ENCODE assay signal across 16 cellular contexts in genomic region chr18:57841568-57841967, GRCh38.
DNase-seq lines count a peak whose midpoint lies in the region; ATAC-seq lines count a peak whose summit lies in the region.
"Had no signal": no experiment of that assay in that cellular context is flagged by ENCODE, and none has a peak within 500 bp of the region (broad histone marks: within the 10 kb centered on the region; RNA-seq: fewer than 3 reads in every experiment).

No MANE protein-coding gene starts in this region.

- peak overlapping the region; percentile 30 for H3K27ac Mint-ChIP-seq in stimulated activated effector memory CD8-positive, alpha-beta T cell treated with anti-CD3 and anti-CD28 coated beads, Interleukin-12 subunit alpha, Interleukin-12 subunit beta, amount 100 ng/mL, for 72 hours
- H3K27ac Mint-ChIP-seq: naive B cell had no signal

- peaks cover 23% of the 10 kb centered on the region for H3K4me1 Mint-ChIP-seq in stimulated activated effector memory CD8-positive, alpha-beta T cell treated with anti-CD3 and anti-CD28 coated beads, Interleukin-12 subunit alpha, Interleukin-12 subunit beta, amount 100 ng/mL, for 72 hours

- H3K36me3 Mint-ChIP-seq in stimulated activated effector memory CD8-positive, alpha-beta T cell treated with anti-CD3 and anti-CD28 coated beads, Interleukin-12 subunit alpha, Interleukin-12 subunit beta, amount 100 ng/mL, for 72 hours = no peaks in the 10 kb centered on the region

- peak; percentile 34 for ATAC-seq in GM21423 (IDR thresholded peaks at IDR 0.05; ENCODE audit: unreplicated experiment)
- peak; percentile 37 for ATAC-seq in HG03139 (IDR thresholded peaks at IDR 0.05; ENCODE audit: unreplicated experiment)
- ATAC-seq in stimulated activated effector memory CD8-positive, alpha-beta T cell treated with anti-CD3 and anti-CD28 coated beads, Interleukin-12 subunit alpha, Interleukin-12 subunit beta, amount 100 ng/mL, for 72 hours = peak; percentile 69
- ATAC-seq in HG03159 (IDR thresholded peaks at IDR 0.05; ENCODE audit: unreplicated experiment) = no peak

- H3K4me3 Mint-ChIP-seq in stimulated activated effector memory CD8-positive, alpha-beta T cell treated with anti-CD3 and anti-CD28 coated beads, Interleukin-12 subunit alpha, Interleukin-12 subunit beta, amount 100 ng/mL, for 72 hours = no peak overlapping the region
- H3K4me3 Mint-ChIP-seq: naive B cell had no signal

- DNase-seq in activated T-cell treated with anti-CD3 and anti-CD28 coated beads for 24 hours (ENCODE audit: low read depth) (peak; percentile 8), 8988T (no peak), globus pallidus (ENCODE audit: low spot score) (no peak)
- DNase-seq in activated T-cell treated with anti-CD3 and anti-CD28 coated beads, Interleukin-2, amount 50 U/mL, for 48 hours = no peak
- no peak for DNase-seq in stimulated activated effector memory CD8-positive, alpha-beta T cell treated with anti-CD3 and anti-CD28 coated beads, Interleukin-12 subunit alpha, Interleukin-12 subunit beta, amount 100 ng/mL, for 72 hours (ENCODE audit: low spot score in 2 of 2)
- DNase-seq: ACHN; activated CD4-positive, CD25-positive, alpha-beta regulatory T cell; aorta; KBM-7; naive B cell; NCI-H2171 treated with DMSO at 0.1 percent for 48 hours; Right ventricle myocardium superior; stimulated activated naive CD4-positive, alpha-beta T cell had no signal

- peaks cover 4% of the 10 kb centered on the region for H3K9me3 Mint-ChIP-seq in stimulated activated effector memory CD8-positive, alpha-beta T cell treated with anti-CD3 and anti-CD28 coated beads, Interleukin-12 subunit alpha, Interleukin-12 subunit beta, amount 100 ng/mL, for 72 hours
